17 cellular contexts compared by ENCODE assay signal in the genomic region with DNA sequence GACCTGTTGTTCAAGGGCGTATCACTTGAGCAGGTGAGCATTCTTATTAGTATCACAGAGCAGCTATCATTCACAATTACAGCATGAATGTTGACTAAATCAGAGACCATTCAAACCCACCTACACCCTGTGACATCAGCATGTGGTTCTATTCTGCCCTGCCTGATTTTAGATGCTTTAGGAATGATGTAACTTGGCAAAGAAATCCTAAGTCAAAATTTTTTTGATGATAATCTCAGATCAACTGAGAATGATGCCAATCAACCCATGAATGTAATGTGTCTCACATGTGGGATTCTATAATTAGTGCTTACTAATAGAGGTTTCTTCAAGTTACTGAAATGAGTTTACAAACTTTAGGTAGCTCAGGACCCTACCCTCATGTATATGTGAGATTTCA. TPM values are rescaled to one million over a fixed set of nuclear protein-coding genes. Genes with fewer than 3 reads are reported as not detected.
DNase-seq lines count a peak whose midpoint lies in the region; ATAC-seq and TF ChIP-seq lines count a peak whose summit lies in the region.
"Had no signal": no experiment of that assay in that cellular context is flagged by ENCODE, and none has a peak within 500 bp of the region (broad histone marks: within the 10 kb centered on the region; RNA-seq: fewer than 3 reads in every experiment).

No MANE protein-coding gene starts in this region.

- H3K27ac Mint-ChIP-seq in activated CD4-positive, alpha-beta memory T cell treated with anti-CD3 and anti-CD28 coated beads for 36 hours, result no peak overlapping the region
- no peak overlapping the region for H3K27ac Mint-ChIP-seq in T-cell

- POLR2A ChIA-PET in IMR-90 (lab: Charles Lee; ENCODE audit: unreplicated experiment) (no interaction called here), T-cell (lab: Charles Lee) (no interaction called here)
- POLR2A ChIA-PET in activated CD4-positive, alpha-beta memory T cell treated with anti-CD3 and anti-CD28 coated beads for 36 hours (lab: Charles Lee), result no interaction called here

- H3K4me3 Mint-ChIP-seq in activated CD4-positive, alpha-beta memory T cell treated with anti-CD3 and anti-CD28 coated beads for 36 hours, result no peak overlapping the region
- no peak overlapping the region for H3K4me3 Mint-ChIP-seq in T-cell

- peak overlapping the region; percentile 67; the same call in 1 of the 2 replicates for H3K4ac ChIP-seq in IMR-90 (ENCODE audit: low read depth, low read length)

- TF ChIP-seq POLR2A in IMR-90 (IDR thresholded peaks at IDR 0.05; ENCODE audit: low read depth, low read length), result no peak

- H3K23ac ChIP-seq in IMR-90 (ENCODE audit: low read depth, low read length), result peak overlapping the region; percentile 70

- peak overlapping the region; percentile 74 for H2AK5ac ChIP-seq in IMR-90 (ENCODE audit: low read depth, low read length)

- dilution Hi-C loops in IMR-90 (cut with HindIII; ENCODE audit: low sequenced_read_pairs, unreplicated experiment), result no loop called here

- peak; percentile 56 for DNase-seq in EH (ENCODE audit: low read depth)
- DNase-seq in IMR-90, result peak; percentile 60
- peak; percentile 51 for DNase-seq in adipocyte (ENCODE audit: low read depth)
- DNase-seq in glomerular visceral epithelial cell (ENCODE audit: extremely low spot score), result peak; percentile 43
- no peak for DNase-seq in activated CD4-positive, alpha-beta memory T cell treated with anti-CD3 and anti-CD28 coated beads for 36 hours
- no peak for DNase-seq in T-cell
- no peak for DNase-seq in anterior cingulate cortex (lab: John Stamatoyannopoulos, UW)
- no peak for DNase-seq in cerebellar nuclear complex (lab: John Stamatoyannopoulos, UW)
- DNase-seq: activated CD4-positive, alpha-beta T cell treated with anti-CD3 and anti-CD28 coated beads, Interleukin-2, amount 50 U/mL, for 48 hours; AML-193; COR-L47; lower lobe of right lung; pancreas; PC-9; testis had no signal

- H3K4me1 ChIP-seq in IMR-90 (ENCODE audit: control insufficient read depth, insufficient read depth, low read length) (peaks cover 16% of the 10 kb centered on the region), adipocyte (ENCODE audit: control insufficient read depth, insufficient read depth, low read length) (peaks cover 41% of the 10 kb centered on the region)
- H3K4me1 ChIP-seq: pancreas had no signal

- peak overlapping the region; percentile 76 for H2BK120ac ChIP-seq in IMR-90 (ENCODE audit: low read depth, low read length)

- H2AK9ac ChIP-seq in IMR-90 (replicated peaks; ENCODE audit: low read depth, low read length, poor library complexity), result peak overlapping the region; percentile 42

- peak overlapping the region; percentile 2 to 74; a peak in 3 of 4 replicates for H4K8ac ChIP-seq in IMR-90 (ENCODE audit: low read depth in 2 of 2, low read length in 2 of 2)

- BruUV-seq in IMR-90 (replicated peaks; lab: Mats Ljungman, UMichigan), result no TSS peak

- peak overlapping the region; percentile 57; the same call in 1 of the 2 replicates for H3K14ac ChIP-seq in IMR-90 (replicated peaks; ENCODE audit: low read depth, low read length)

- H3K9me3 ChIP-seq in IMR-90 (ENCODE audit: control insufficient read depth, insufficient read depth, low read length) (no peaks in the 10 kb centered on the region), adipocyte (ENCODE audit: control insufficient read depth, low read length) (no peaks in the 10 kb centered on the region)
- H3K9me3 ChIP-seq: lower lobe of right lung, pancreas, testis had no signal

- peak overlapping the region; percentile 80 for H2BK20ac ChIP-seq in IMR-90 (ENCODE audit: low read depth, low read length)

- H2BK15ac ChIP-seq in IMR-90 (ENCODE audit: low read depth, low read length), result peak overlapping the region; percentile 96

- ATAC-seq in IMR-90 (ENCODE audit: low read depth) (no peak), T-cell (replicated peaks in 1 of 4) (no peak)
- ATAC-seq: lower lobe of right lung, pancreas had no signal

- peaks cover 0 to 18% of the 10 kb centered on the region in 2 experiments; a peak in 2 of 4 replicates for H3K79me1 ChIP-seq in IMR-90 (ENCODE audit: low read depth in 1 of 2, low read length in 2 of 2)

- H3K27me3 Mint-ChIP-seq in activated CD4-positive, alpha-beta memory T cell treated with anti-CD3 and anti-CD28 coated beads for 36 hours, result peaks cover 12% of the 10 kb centered on the region
- peaks cover 8 to 10% of the 10 kb centered on the region in 2 donors for H3K27me3 Mint-ChIP-seq in T-cell

- no peak overlapping the region for H3K56ac ChIP-seq in IMR-90 (ENCODE audit: extremely low read depth, insufficient read depth, low read length)

- no peaks in the 10 kb centered on the region for H3K36me3 Mint-ChIP-seq in activated CD4-positive, alpha-beta memory T cell treated with anti-CD3 and anti-CD28 coated beads for 36 hours
- no peaks in the 10 kb centered on the region for H3K36me3 Mint-ChIP-seq in T-cell

- H4K91ac ChIP-seq in IMR-90 (ENCODE audit: insufficient read depth, low read depth, low read length), result peak overlapping the region; percentile 79

- H2AFZ ChIP-seq in IMR-90 (replicated peaks; ENCODE audit: low read length, poor library complexity), result no peak overlapping the region
- H2AFZ ChIP-seq: PC-9 had no signal

- peaks cover 14% of the 10 kb centered on the region for H3K9me1 ChIP-seq in IMR-90 (ENCODE audit: insufficient read depth, low read length)

- H3K9me3 Mint-ChIP-seq in activated CD4-positive, alpha-beta memory T cell treated with anti-CD3 and anti-CD28 coated beads for 36 hours, result no peaks in the 10 kb centered on the region
- no peaks in the 10 kb centered on the region for H3K9me3 Mint-ChIP-seq in T-cell

- TF ChIP-seq CTCF in IMR-90 (conservative IDR thresholded peaks at IDR 0.05; ENCODE audit: low read depth, low read length), result no peak

- CTCF ChIA-PET in IMR-90 (lab: Yijun Ruan, JAX) (no interaction called here), T-cell (lab: Charles Lee) (no interaction called here)
- CTCF ChIA-PET in activated CD4-positive, alpha-beta memory T cell treated with anti-CD3 and anti-CD28 coated beads for 36 hours (lab: Charles Lee), result interaction anchor here (1.9 kb wide), 1 partner anchor 148 kb away, joined by 5 read pairs; no protein-coding TSS in a partner anchor

- H3K27ac ChIP-seq in IMR-90 (ENCODE audit: insufficient read depth, low read length), result no peak overlapping the region
- H3K27ac ChIP-seq: lower lobe of right lung, pancreas, PC-9, skin epidermis, testis had no signal

- H3K9ac ChIP-seq in IMR-90 (ENCODE audit: low read depth, low read length) (no peak overlapping the region), adipocyte (ENCODE audit: low read length) (no peak overlapping the region)

- no peaks in the 10 kb centered on the region for H3K4me1 Mint-ChIP-seq in activated CD4-positive, alpha-beta memory T cell treated with anti-CD3 and anti-CD28 coated beads for 36 hours (ENCODE audit: low read depth)
- no peaks in the 10 kb centered on the region for H3K4me1 Mint-ChIP-seq in T-cell

- in situ Hi-C loops in IMR-90 (cut with MboI; ENCODE audit: low sequenced_read_pairs), result no loop called here

- H3K18ac ChIP-seq in IMR-90 (ENCODE audit: low read depth, low read length), result peak overlapping the region; percentile 71; the same call in 1 of the 2 replicates

- H3K4me3 ChIP-seq in IMR-90 (ENCODE audit: insufficient read depth, low read depth, low read length) (no peak overlapping the region), adipocyte (ENCODE audit: low read length) (no peak overlapping the region)
- H3K4me3 ChIP-seq: lower lobe of right lung, pancreas, PC-9, skin epidermis, testis had no signal

- no peak for TF ChIP-seq RAD21 in IMR-90 (IDR thresholded peaks at IDR 0.05; ENCODE audit: low read length)

- 80% methylated on average over 1 of the region's 1 CpG; no CpG with 5 or more reads in 1 of the 2 experiments for WGBS in IMR-90 (ENCODE audit: extremely low coverage in 2 of 2, insufficient read length in 1 of 2), 2 experiments

- H3K4me2 ChIP-seq in IMR-90 (ENCODE audit: low read depth, low read length), result no peak overlapping the region; the same call in 1 of the 2 replicates

- H4K20me1 ChIP-seq in IMR-90 (ENCODE audit: insufficient read depth, low read length), result no peaks in the 10 kb centered on the region

- H3K27me3 ChIP-seq in IMR-90 (ENCODE audit: control insufficient read depth, insufficient read depth, low read length), result no peaks in the 10 kb centered on the region
- H3K27me3 ChIP-seq in adipocyte (replicated peaks; ENCODE audit: control insufficient read depth, insufficient read depth, low read length), result no peaks in the 10 kb centered on the region
- H3K27me3 ChIP-seq: pancreas, testis had no signal

- H4K5ac ChIP-seq in IMR-90 (ENCODE audit: low read depth, low read length), result 0 out of 2 replicates have a peak overlapping the region, but pooled peaks have one; percentile 30

- H2BK5ac ChIP-seq in IMR-90 (ENCODE audit: low read depth, low read length, poor library complexity, severe bottlenecking), result peak overlapping the region; percentile 64

- intact Hi-C loops in IMR-90 (cut with micrococcal nuclease), result no loop called here
- intact Hi-C loops in activated CD4-positive, alpha-beta memory T cell treated with anti-CD3 and anti-CD28 coated beads for 36 hours (cut with micrococcal nuclease), result no loop called here

- no peaks in the 10 kb centered on the region for H3K36me3 ChIP-seq in IMR-90 (ENCODE audit: control insufficient read depth, insufficient read depth, low read length)
- no peaks in the 10 kb centered on the region for H3K36me3 ChIP-seq in adipocyte (ENCODE audit: control insufficient read depth, insufficient read depth, low read length, severe bottlenecking)
- H3K36me3 ChIP-seq: lower lobe of right lung, pancreas had no signal

TF ChIP-seq in IMR-90, 13 proteins besides CTCF, POLR2A, EP300 and RAD21:
- TF ChIP-seq CEBPB (IDR thresholded peaks at IDR 0.05; ENCODE audit: low read depth, low read length) (0 out of 2 replicates have a peak, but pooled peaks have one; percentile 7), RFX5 (IDR thresholded peaks at IDR 0.05; ENCODE audit: low read depth, low read length) (no peak)

RNA-seq across cellular contexts. Expression of a gene that starts 13.4 kb away (rescaled TPM):
- total RNA-seq in IMR-90 (2012; rRNA removed) (26.3 and 65.0 TPM in 2 replicates), T-cell (10 to 100 TPM; 38.8 to 59.3 (median 40.5) TPM)
- 18.8 and 20.4 TPM in 2 replicates for polyA plus RNA-seq in IMR-90 (2012; rRNA removed)
- 25.1 and 34.5 TPM in 2 replicates for polyA plus RNA-seq in IMR-90 (2012; cell fraction: cytosol; rRNA removed)
- polyA plus RNA-seq in IMR-90 (2012; cell fraction: nucleus; rRNA removed; ENCODE audit: low replicate concordance), result 13.2 and 17.0 TPM in 2 replicates
- 10 to 100 TPM; 11.2 to 11.8 TPM for total RNA-seq in activated CD4-positive, alpha-beta memory T cell treated with anti-CD3 and anti-CD28 coated beads for 36 hours

RNA-seq across cellular contexts. Expression of a gene that starts 22.2 kb away (rescaled TPM):
- total RNA-seq in IMR-90 (2012; rRNA removed), result not detected in 2 replicates
- polyA plus RNA-seq in IMR-90 (2012; rRNA removed), result not detected in 2 replicates
- polyA plus RNA-seq in IMR-90 (2012; cell fraction: cytosol; rRNA removed), result 0.03 TPM in 1 of 2 replicates, not detected in the other
- polyA plus RNA-seq in IMR-90 (2012; cell fraction: nucleus; rRNA removed; ENCODE audit: low replicate concordance), result not detected in 2 replicates
- total RNA-seq in activated CD4-positive, alpha-beta memory T cell treated with anti-CD3 and anti-CD28 coated beads for 36 hours, result not detected
- total RNA-seq in T-cell, result not detected
- total RNA-seq: lower lobe of right lung, myocyte, pancreas, PC-9 had no signal
- polyA plus RNA-seq: pancreas had no signal

Comparison
In these comparisons a context has a peak if more than half of its experiments do, and no peak if none do; other contexts are left out.
1. DNase-seq: peak in EH (single experiment), IMR-90 (single experiment), adipocyte (single experiment) and glomerular visceral epithelial cell (single experiment); none in activated CD4-positive, alpha-beta memory T cell treated with anti-CD3 and anti-CD28 coated beads for 36 hours (single experiment), T-cell (0 of 34), anterior cingulate cortex (0 of 58) and cerebellar nuclear complex (0 of 2).